In genomic region chr6:144920391-144920983, GRCh38 we compare ENCODE assay signal across 1 cellular context.
TF ChIP-seq lines count a peak whose summit lies in the region.

No MANE protein-coding gene starts in this region.

TF ChIP-seq in HCT116, 20 proteins besides CTCF, POLR2A, EP300 and RAD21 (continued from another document):
- TF ChIP-seq ELF1 (IDR thresholded peaks at IDR 0.05; ENCODE audit: borderline replicate concordance, low read depth) (no peak), SIN3A (IDR thresholded peaks at IDR 0.05; ENCODE audit: low read depth) (no peak), REST (IDR thresholded peaks at IDR 0.05; ENCODE audit: low read depth) (no peak), ZNF274 (IDR thresholded peaks at IDR 0.05; ENCODE audit: low read depth, low read length) (no peak), YY1 (IDR thresholded peaks at IDR 0.05; ENCODE audit: extremely low read depth, insufficient replicate concordance, low read depth, low read length) (no peak), CBX3 (IDR thresholded peaks at IDR 0.05; ENCODE audit: low read depth) (no peak), TCF7L2 (IDR thresholded peaks at IDR 0.05; ENCODE audit: borderline replicate concordance, extremely low read depth, insufficient read depth, insufficient read length) (no peak), ZFX (IDR thresholded peaks at IDR 0.05) (no peak), EZH2phosphoT487 (IDR thresholded peaks at IDR 0.05; ENCODE audit: borderline replicate concordance) (no peak)
TF ChIP-seq in HCT116: peak in this region for 0.
